8 cellular contexts compared by ENCODE assay signal in the genomic region with DNA sequence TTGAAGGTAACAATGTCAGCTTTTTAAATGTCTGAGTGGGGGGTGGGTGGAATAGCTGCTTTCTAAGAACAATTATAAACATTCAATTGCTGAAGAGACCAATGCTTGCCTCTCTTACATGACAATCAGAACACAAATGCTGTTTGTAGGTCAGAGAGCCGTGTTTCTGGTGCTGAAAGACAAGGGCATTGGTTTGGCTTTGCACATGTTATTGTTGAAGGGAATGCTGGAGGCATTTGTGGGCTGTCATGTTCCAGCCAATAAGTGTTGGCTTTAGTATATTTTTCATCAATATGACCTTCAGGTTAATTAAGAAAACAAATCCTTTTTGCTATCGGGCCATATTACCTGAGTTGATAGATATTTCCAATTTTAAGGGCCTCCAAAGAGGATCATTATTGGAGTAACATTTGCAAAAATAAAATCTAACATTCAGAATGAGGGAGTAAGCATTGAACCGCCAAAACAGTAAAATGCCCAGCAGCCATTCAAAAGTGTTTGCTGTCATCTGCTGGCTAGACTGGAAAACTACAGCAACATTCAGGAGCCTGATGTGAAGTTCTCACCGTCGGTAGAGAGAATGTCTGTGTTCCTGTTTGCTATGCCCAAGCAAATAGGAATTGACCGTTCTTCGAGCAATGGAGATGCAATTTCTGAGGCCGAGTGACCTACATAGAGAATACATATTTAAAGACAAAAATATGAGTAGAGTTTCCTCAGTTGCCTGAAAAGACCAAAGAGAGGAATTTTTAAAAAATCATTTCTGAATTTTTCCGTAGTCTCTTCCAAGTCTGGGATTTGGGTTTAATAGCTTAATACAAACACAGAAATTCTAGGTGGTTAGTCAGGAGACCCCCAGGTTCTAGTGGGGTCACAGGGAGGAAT.
DNase-seq lines count a peak whose midpoint lies in the region; ATAC-seq and TF ChIP-seq lines count a peak whose summit lies in the region.

No MANE protein-coding gene starts in this region.

- 26 to 29% methylated on average over 7 to 9 of the region's 9 CpGs for WGBS in transverse colon (ENCODE audit: low coverage in 1 of 2), 2 donors

- peaks cover 9% of the 10 kb centered on the region for H3K27me3 ChIP-seq in transverse colon

- no peaks in the 10 kb centered on the region for H3K36me3 ChIP-seq in transverse colon

- no peak for TF ChIP-seq EP300 in transverse colon (IDR thresholded peaks at IDR 0.05; ENCODE audit: low read depth)

- H3K27ac ChIP-seq in transverse colon: no peak overlapping the region

- no peak for TF ChIP-seq POLR2A in transverse colon (IDR thresholded peaks at IDR 0.05)

- in situ Hi-C loops in SK-MEL-5 (cut with HindIII; ENCODE audit: low pct_unique_long_range_greater_than_20kb, low sequenced_read_pairs): no loop called here
- in situ Hi-C loops in transverse colon (cut with MboI; ENCODE audit: low pct_ligation_motif_present in 1 of 4, low pct_unique_long_range_greater_than_20kb in 1 of 4, low sequenced_read_pairs in 3 of 4): loop anchor here in 3 of 4 donors (10.0 to 25.0 kb wide), 3 partner anchors 220 to 670 kb away; no protein-coding TSS in a partner anchor

- intact Hi-C loops in transverse colon (cut with DNase I; ENCODE audit: low total_unique reads): loop anchor here (5.0 to 10.0 kb wide), 2 partner anchors 220 to 682 kb away; no protein-coding TSS in a partner anchor

- TF ChIP-seq CTCF in transverse colon (IDR thresholded peaks at IDR 0.05): peak; percentile 60 to 70 (median 68)

- H3K4me1 ChIP-seq in transverse colon: peaks cover 0 to 20% (median 0%) of the 10 kb centered on the region in 4 donors

- ATAC-seq in GM21381 (IDR thresholded peaks at IDR 0.05; ENCODE audit: unreplicated experiment): no peak

- H3K9me3 ChIP-seq in transverse colon: no peaks in the 10 kb centered on the region

- peak; percentile 18 for DNase-seq in stimulated activated CD4-positive, alpha-beta T cell treated with anti-CD3 and anti-CD28 coated beads, Interleukin-15, amount 100 ng/mL, for 24 hours
- no peak for DNase-seq in stimulated activated CD4-positive, alpha-beta T cell treated with anti-CD3 and anti-CD28 coated beads, Interleukin-12 subunit alpha, Interleukin-12 subunit beta, amount 100 ng/mL, for 4 hours
- peak; percentile 38 for DNase-seq in Jurkat, Clone E6-1 (ENCODE audit: low read depth, low spot score)
- DNase-seq in SK-MEL-5 (ENCODE audit: low read depth, low spot score) (peak; percentile 63), cerebellar cortex (ENCODE audit: low spot score) (peak; percentile 47), kidney glomerular epithelial cell (lab: John Stamatoyannopoulos, UW) (peak; percentile 76), transverse colon (no peak)

- H3K4me3 ChIP-seq in Jurkat, Clone E6-1 (ENCODE audit: low read length): no peak overlapping the region
- no peak overlapping the region for H3K4me3 ChIP-seq in transverse colon

Comparison
In these comparisons a context has a peak if more than half of its experiments do, and no peak if none do; other contexts are left out.
1. DNase-seq: peak in stimulated activated CD4-positive, alpha-beta T cell treated with anti-CD3 and anti-CD28 coated beads, Interleukin-15, amount 100 ng/mL, for 24 hours (single experiment), Jurkat, Clone E6-1 (single experiment), SK-MEL-5 (single experiment), cerebellar cortex (single experiment) and kidney glomerular epithelial cell (single experiment); none in stimulated activated CD4-positive, alpha-beta T cell treated with anti-CD3 and anti-CD28 coated beads, Interleukin-12 subunit alpha, Interleukin-12 subunit beta, amount 100 ng/mL, for 4 hours (single experiment) and transverse colon (single experiment).